Comparison of ENCODE assay signal across 27 cellular contexts in genomic region chr2:109176928-109177327, GRCh38. TPM values are rescaled to one million over a fixed set of nuclear protein-coding genes. Genes with fewer than 3 reads are reported as not detected.
DNase-seq lines count a peak whose midpoint lies in the region; ATAC-seq and TF ChIP-seq lines count a peak whose summit lies in the region.
"Had no signal": no experiment of that assay in that cellular context is flagged by ENCODE, and none has a peak within 500 bp of the region (broad histone marks: within the 10 kb centered on the region; RNA-seq: fewer than 3 reads in every experiment).

No MANE protein-coding gene starts in this region.

- H3K9me3 ChIP-seq in NT2/D1 (ENCODE audit: insufficient read depth, low read length): peaks cover 20% of the 10 kb centered on the region; the same call in 1 of the 2 replicates
- peaks cover 20% of the 10 kb centered on the region for H3K9me3 ChIP-seq in mesodermal cell (ENCODE audit: control insufficient read depth, low read length)
- H3K9me3 ChIP-seq: pancreas, Peyer's patch, SJCRH30 had no signal

- H3K27ac Mint-ChIP-seq in brain: peak overlapping the region; percentile 25 to 88 (median 64)
- H3K27ac Mint-ChIP-seq: activated naive CD8-positive, alpha-beta T cell treated with anti-CD3 and anti-CD28 coated beads, Interleukin-2, amount 10 ng/mL, durations not matched to agents 7 days and 5 days; T-helper 1 cell treated with Interleukin-12 subunit alpha and Interleukin-12 subunit beta and Interleukin-4 antibody, amounts not matched to agents 30 μg/mL and 1 μg/mL, for 36 hours; type B pancreatic cell had no signal

- no peaks in the 10 kb centered on the region for H3K27me3 ChIP-seq in NT2/D1 (ENCODE audit: insufficient read depth, insufficient read length)
- H3K27me3 ChIP-seq: BLaER1, pancreas, Peyer's patch, SJCRH30 had no signal

- no peaks in the 10 kb centered on the region for H3K27me3 Mint-ChIP-seq in brain
- H3K27me3 Mint-ChIP-seq: activated naive CD8-positive, alpha-beta T cell treated with anti-CD3 and anti-CD28 coated beads, Interleukin-2, amount 10 ng/mL, durations not matched to agents 7 days and 5 days; type B pancreatic cell had no signal

- peak; percentile 51 for DNase-seq in DMS53 treated with DMSO at 0.1 percent for 48 hours (lab: John Stamatoyannopoulos, UW; ENCODE audit: unreplicated experiment)
- peak; percentile 16 for DNase-seq in NT2/D1 (ENCODE audit: low read depth, low spot score)
- DNase-seq: activated CD4-positive, alpha-beta T cell treated with anti-CD3 and anti-CD28 coated beads for 48 hours; activated CD8-positive, alpha-beta memory T cell treated with anti-CD3 and anti-CD28 coated beads for 24 hours; activated effector memory CD4-positive, alpha-beta T cell treated with anti-CD3 and anti-CD28 coated beads, Interleukin-2, amount 50 U/mL, for 16 hours; activated naive CD8-positive, alpha-beta T cell treated with anti-CD3 and anti-CD28 coated beads, Interleukin-2, amount 10 ng/mL, durations not matched to agents 7 days and 5 days; COR-L47; glutamatergic neuron; islet precursor cell; Karpas-422; NCI-H1436; NCI-H2081 treated with DMSO at 0.1 percent for 48 hours; NCI-H510A; nephron progenitor cell; pancreas; Peyer's patch; SJCRH30 had no signal

- H3K4me3 Mint-ChIP-seq in brain: peak overlapping the region in 2 of 5 experiments; percentile 7 to 21
- H3K4me3 Mint-ChIP-seq: activated naive CD8-positive, alpha-beta T cell treated with anti-CD3 and anti-CD28 coated beads, Interleukin-2, amount 10 ng/mL, durations not matched to agents 7 days and 5 days; nephron progenitor cell; T-helper 1 cell treated with Interleukin-12 subunit alpha and Interleukin-12 subunit beta and Interleukin-4 antibody, amounts not matched to agents 30 μg/mL and 1 μg/mL, for 36 hours; type B pancreatic cell had no signal

- H3K9me3 Mint-ChIP-seq in brain: peaks cover 10 to 44% (median 37%) of the 10 kb centered on the region in 5 experiments

- no peak overlapping the region for H3K9ac ChIP-seq in NT2/D1 (ENCODE audit: insufficient read length, low read depth)
- H3K9ac ChIP-seq: BLaER1 had no signal

- peaks cover 22% of the 10 kb centered on the region for H3K4me1 ChIP-seq in NT2/D1 (ENCODE audit: insufficient read depth, insufficient read length)
- peaks cover 19% of the 10 kb centered on the region for H3K4me1 ChIP-seq in mesodermal cell (ENCODE audit: control insufficient read depth, insufficient read depth, low read length, poor library complexity, severe bottlenecking)
- H3K4me1 ChIP-seq: pancreas had no signal

- H3K36me3 Mint-ChIP-seq in brain: peaks cover 40% of the 10 kb centered on the region

- H3K4me3 ChIP-seq in NT2/D1 (ENCODE audit: insufficient read length, low read depth) (no peak overlapping the region), mesodermal cell (ENCODE audit: extremely low read depth, insufficient read depth, low read length, poor library complexity, severe bottlenecking) (no peak overlapping the region)
- H3K4me3 ChIP-seq: BLaER1, pancreas, Peyer's patch, SJCRH30 had no signal

- H3K4me1 Mint-ChIP-seq in brain: peaks cover 65% of the 10 kb centered on the region

- H3K36me3 ChIP-seq in NT2/D1 (ENCODE audit: insufficient read depth, insufficient read length, low read length): no peaks in the 10 kb centered on the region
- H3K36me3 ChIP-seq in mesodermal cell (ENCODE audit: control insufficient read depth, insufficient read depth, low read length): no peaks in the 10 kb centered on the region
- H3K36me3 ChIP-seq: pancreas, Peyer's patch, SJCRH30 had no signal

- no peak for ATAC-seq in HG03521 (IDR thresholded peaks at IDR 0.05; ENCODE audit: unreplicated experiment)
- no peak for ATAC-seq in HG02610 (IDR thresholded peaks at IDR 0.05; ENCODE audit: unreplicated experiment)
- ATAC-seq in HG03354 (IDR thresholded peaks at IDR 0.05; ENCODE audit: poor library complexity, severe bottlenecking, unreplicated experiment): no peak
- ATAC-seq: pancreas had no signal

- WGBS in mesodermal cell (ENCODE audit: insufficient coverage in 2 of 2), 2 experiments: 29% methylated on average over 1 of the region's 2 CpGs; no CpG with 5 or more reads in 1 of the 2 experiments

- TF ChIP-seq CTCF in brain (conservative IDR thresholded peaks at IDR 0.05): no peak

- peak overlapping the region; percentile 31 for H3K27ac ChIP-seq in mesodermal cell (ENCODE audit: low read depth, low read length, severe bottlenecking)
- H3K27ac ChIP-seq: BLaER1, epithelial cell of prostate, HL-60, pancreas, Peyer's patch, SJCRH30 had no signal

RNA-seq across cellular contexts. Expression of gene SH3RF3, which starts 47.9 kb away (rescaled TPM):
- polyA plus RNA-seq in brain (ENCODE audit: insufficient read depth, low read depth, low replicate concordance): 2.3 TPM
- polyA plus RNA-seq in mesodermal cell (2013, experiment 1 of 2): 2.9 TPM
- polyA plus RNA-seq in mesodermal cell (2013, experiment 2 of 2): 2.6 TPM
